Comparison of ENCODE assay signal across 24 cellular contexts in genomic region chr1:230907472-230908205, GRCh38. TPM values are rescaled to one million over a fixed set of nuclear protein-coding genes. Genes with fewer than 3 reads are reported as not detected.
DNase-seq lines count a peak whose midpoint lies in the region; ATAC-seq, FAIRE-seq and TF ChIP-seq lines count a peak whose summit lies in the region.
"Had no signal": no experiment of that assay in that cellular context is flagged by ENCODE, and none has a peak within 500 bp of the region (broad histone marks: within the 10 kb centered on the region; RNA-seq: fewer than 3 reads in every experiment).

No MANE protein-coding gene starts in this region.

- no peak for FAIRE-seq in HTR-8/SVneo (lab: Jason Lieb, UNC)
- FAIRE-seq: RCC 7860 had no signal

- no peaks in the 10 kb centered on the region for H3K27me3 Mint-ChIP-seq in naive thymus-derived CD4-positive, alpha-beta T cell
- H3K27me3 Mint-ChIP-seq: CD4-positive, CD25-positive, alpha-beta regulatory T cell had no signal

- DNase-seq in AG10803 (ENCODE audit: low read depth) (peak; percentile 25), dorsolateral prefrontal cortex (no peak), lower lobe of right lung (no peak), pons (ENCODE audit: low spot score) (peak; percentile 13), HTR-8/SVneo (ENCODE audit: insufficient read length, low spot score) (no peak), SHP77 treated with DMSO at 0.1 percent for 48 hours (lab: John Stamatoyannopoulos, UW) (no peak)
- DNase-seq in activated naive CD4-positive, alpha-beta T cell treated with Interleukin-2 at 50 U/mL for 16 hours, result no peak
- no peak for DNase-seq in naive thymus-derived CD4-positive, alpha-beta T cell
- DNase-seq: BE2C; Caco-2; CD4-positive, CD25-positive, alpha-beta regulatory T cell; DMS153; GDM1; Kasumi-1; MG63; NCI-H1048; NCI-H1436 treated with DMSO at 0.1 percent for 48 hours; NCI-H2081; NCI-H748 treated with DMSO at 0.1 percent for 48 hours; NK-92 treated with Interleukin-12 subunit alpha and Interleukin-12 subunit beta, amount 100 ng/mL, for 24 hours had no signal

- H3K9me3 Mint-ChIP-seq in naive thymus-derived CD4-positive, alpha-beta T cell, result no peaks in the 10 kb centered on the region

- CTCF ChIA-PET in naive thymus-derived CD4-positive, alpha-beta T cell (lab: Charles Lee), result no interaction called here

- H3K4me1 ChIP-seq in lower lobe of right lung, result peaks cover 8% of the 10 kb centered on the region
- no peaks in the 10 kb centered on the region for H3K4me1 ChIP-seq in naive thymus-derived CD4-positive, alpha-beta T cell (ENCODE audit: control insufficient read depth in 2 of 2, insufficient read depth in 2 of 2, low read length in 2 of 2)
- H3K4me1 ChIP-seq: BE2C, HAP-1 had no signal

- H3K4me1 Mint-ChIP-seq in naive thymus-derived CD4-positive, alpha-beta T cell, result peaks cover 0 to 8% (median 0%) of the 10 kb centered on the region in 7 donors

- H3K27ac Mint-ChIP-seq in naive thymus-derived CD4-positive, alpha-beta T cell, result peak overlapping the region in 3 of 9 donors; percentile 39 to 65 (median 43)
- H3K27ac Mint-ChIP-seq: CD4-positive, CD25-positive, alpha-beta regulatory T cell had no signal

- no peak for TF ChIP-seq CTCF in AG10803 (conservative IDR thresholded peaks at IDR 0.05; ENCODE audit: low read length)
- no peak for TF ChIP-seq CTCF in dorsolateral prefrontal cortex (IDR thresholded peaks at IDR 0.05 in 54 of 56, conservative IDR thresholded peaks at IDR 0.05 in 2 of 56; ENCODE audit: low read depth in 1 of 56, partially characterized antibody in 56 of 56)
- no peak for TF ChIP-seq CTCF in lower lobe of right lung (IDR thresholded peaks at IDR 0.05)

- no peaks in the 10 kb centered on the region for H3K9me3 ChIP-seq in lower lobe of right lung
- H3K9me3 ChIP-seq in naive thymus-derived CD4-positive, alpha-beta T cell (ENCODE audit: control insufficient read depth in 2 of 3, low read length in 3 of 3), result no peaks in the 10 kb centered on the region
- H3K9me3 ChIP-seq: BE2C, Caco-2, HAP-1, MG63 had no signal

- no peak overlapping the region for H3K4me3 ChIP-seq in AG10803 (ENCODE audit: low read length)
- no peak overlapping the region for H3K4me3 ChIP-seq in dorsolateral prefrontal cortex
- H3K4me3 ChIP-seq in lower lobe of right lung, result no peak overlapping the region
- no peak overlapping the region for H3K4me3 ChIP-seq in naive thymus-derived CD4-positive, alpha-beta T cell (ENCODE audit: low read length)
- H3K4me3 ChIP-seq: HAP-1, MG63 had no signal

- POLR2A ChIA-PET in naive thymus-derived CD4-positive, alpha-beta T cell (lab: Charles Lee), result interaction anchor here (0.9 kb wide), 1 partner anchor 66 kb away, joined by 3 read pairs; no protein-coding TSS in a partner anchor

- H3K27ac ChIP-seq in dorsolateral prefrontal cortex, result peak overlapping the region in 43 of 59 donors; percentile 21 to 94 (median 81)
- H3K27ac ChIP-seq in lower lobe of right lung, result peak overlapping the region; percentile 21
- H3K27ac ChIP-seq in naive thymus-derived CD4-positive, alpha-beta T cell (ENCODE audit: low read depth, low read length), result no peak overlapping the region
- H3K27ac ChIP-seq: HL-60 had no signal

- intact Hi-C loops in dorsolateral prefrontal cortex (cut with DNase I) (loop anchor here (5.0 kb wide), 2 partner anchors 35 to 40 kb away; partner anchors contain the start of gene C1orf198 (in 1 of the 2)), lower lobe of right lung (cut with DNase I) (no loop called here)
- intact Hi-C loops in naive thymus-derived CD4-positive, alpha-beta T cell (cut with micrococcal nuclease), result no loop called here

- H3K36me3 Mint-ChIP-seq in naive thymus-derived CD4-positive, alpha-beta T cell, result peaks cover 15 to 74% (median 46%) of the 10 kb centered on the region in 5 donors

- no peaks in the 10 kb centered on the region for H3K27me3 ChIP-seq in dorsolateral prefrontal cortex
- no peaks in the 10 kb centered on the region for H3K27me3 ChIP-seq in lower lobe of right lung (ENCODE audit: low read depth)
- no peaks in the 10 kb centered on the region for H3K27me3 ChIP-seq in naive thymus-derived CD4-positive, alpha-beta T cell (ENCODE audit: control insufficient read depth in 2 of 2, insufficient read depth in 2 of 2, low read length in 2 of 2)
- H3K27me3 ChIP-seq: BE2C, MG63 had no signal

- H3K36me3 ChIP-seq in lower lobe of right lung, result peaks cover 79% of the 10 kb centered on the region
- peaks cover 0 to 86% (median 46%) of the 10 kb centered on the region in 3 experiments for H3K36me3 ChIP-seq in naive thymus-derived CD4-positive, alpha-beta T cell (ENCODE audit: control insufficient read depth in 2 of 3, insufficient read depth in 3 of 3, low read length in 3 of 3)
- H3K36me3 ChIP-seq: HAP-1 had no signal

- peak; percentile 74 to 82 for ATAC-seq in lower lobe of right lung
- ATAC-seq in naive thymus-derived CD4-positive, alpha-beta T cell, result no peak
- ATAC-seq: Right ventricle myocardium inferior had no signal

- H3K4me3 Mint-ChIP-seq in naive thymus-derived CD4-positive, alpha-beta T cell, result no peak overlapping the region

RNA-seq across cellular contexts. Expression of gene C1orf198, which starts 39.3 kb away (rescaled TPM):
- 100 to 1,000 TPM in 36 of 120 experiments, 10 to 100 TPM in 84; 43.1 to 244 (median 83.2) TPM for total RNA-seq in dorsolateral prefrontal cortex
- total RNA-seq in lower lobe of right lung, result 101 TPM
- 1 to 10 TPM; 2.9 to 6.0 (median 3.7) TPM for total RNA-seq in naive thymus-derived CD4-positive, alpha-beta T cell
- polyA plus RNA-seq in naive thymus-derived CD4-positive, alpha-beta T cell, result 1 to 10 TPM; 6.3 to 8.1 TPM

Comparison
In these comparisons a context has a peak if more than half of its experiments do, and no peak if none do; other contexts are left out.
1. DNase-seq: peak in AG10803 (single experiment) and pons (single experiment); none in dorsolateral prefrontal cortex (0 of 10), lower lobe of right lung (single experiment), HTR-8/SVneo (single experiment), activated naive CD4-positive, alpha-beta T cell treated with Interleukin-2 at 50 U/mL for 16 hours (single experiment), SHP77 treated with DMSO at 0.1 percent for 48 hours (single experiment) and naive thymus-derived CD4-positive, alpha-beta T cell (0 of 9).
2. RNA of gene C1orf198, which starts 39.3 kb away (total RNA-seq): 101 TPM in lower lobe of right lung (single experiment) and 43.1 to 244 TPM in dorsolateral prefrontal cortex; 2.9 to 6.0 TPM in naive thymus-derived CD4-positive, alpha-beta T cell; every median in the first group is over 4 times any median in the second.
3. intact Hi-C loops: an anchor here in dorsolateral prefrontal cortex (5.0 kb wide); none called in lower lobe of right lung and naive thymus-derived CD4-positive, alpha-beta T cell.